ENCODE assay signal across 12 cellular contexts in genomic region chr1:160945881-160946280, GRCh38. TPM values are rescaled to one million over a fixed set of nuclear protein-coding genes. Genes with fewer than 3 reads are reported as not detected.
DNase-seq lines count a peak whose midpoint lies in the region; ATAC-seq and TF ChIP-seq lines count a peak whose summit lies in the region.
"Not testable (repeated sequence)": the region's sequence is repeated elsewhere in the genome, so short reads cannot be mapped to it uniquely, and the experiment has no call there.
"Had no signal": no experiment of that assay in that cellular context is flagged by ENCODE, and none has a peak within 500 bp of the region (broad histone marks: within the 10 kb centered on the region; RNA-seq: fewer than 3 reads in every experiment).

No MANE protein-coding gene starts in this region.

- not testable (repeated sequence) for H3K27ac Mint-ChIP-seq in MCF 10A (ENCODE audit: low read depth, unreplicated experiment)

- TF ChIP-seq POLR2A in ovary (IDR thresholded peaks at IDR 0.05) = not testable (repeated sequence)

- CTCF ChIA-PET in MCF 10A (lab: Yijun Ruan, JAX) = interaction anchor here (0.8 to 6.0 kb wide), 11 partner anchors 8 to 262 kb away, joined by 3 to 62 read pairs (median 4); partner anchors contain the start of gene ITLN2

- not testable (repeated sequence) for TF ChIP-seq EP300 in ovary (IDR thresholded peaks at IDR 0.05)

- H3K27me3 ChIP-seq in RWPE2 (ENCODE audit: insufficient read depth, poor library complexity, severe bottlenecking); ovary: not testable (repeated sequence)

- 0 out of 3 replicates have a peak, but pooled peaks have one; percentile 29 for ATAC-seq in RWPE2 (ENCODE audit: low read depth)

- H3K27me3 Mint-ChIP-seq in MCF 10A (ENCODE audit: insufficient read depth, unreplicated experiment) = not testable (repeated sequence)

- not testable (repeated sequence) for H3K9me3 Mint-ChIP-seq in MCF 10A (ENCODE audit: unreplicated experiment)

- H3K4me1 Mint-ChIP-seq in MCF 10A (ENCODE audit: insufficient read depth, unreplicated experiment) = peaks cover 25% of the 10 kb centered on the region

- intact Hi-C loops in MCF 10A (cut with micrococcal nuclease); ovary (cut with DNase I): not testable (repeated sequence)

- POLR2A ChIA-PET in MCF 10A (lab: Yijun Ruan, JAX) = interaction anchor here (0.6 to 2.6 kb wide), 10 partner anchors 8 to 188 kb away, joined by 3 to 9 read pairs (median 3); partner anchors contain the start of genes DEDD, F11R and KLHDC9

- DNase-seq in EH (ENCODE audit: low read depth) (peak; percentile 9), NCI-H226 (peak; percentile 72), MCF 10A (ENCODE audit: unreplicated experiment) (peak; percentile 67), fibroblast of villous mesenchyme (ENCODE audit: low read depth) (peak; percentile 15), ovary (peak in 3 of 5 donors; percentile 45 to 67 (median 46))
- not testable (repeated sequence) for DNase-seq in RWPE2 (ENCODE audit: low spot score)

- not testable (repeated sequence) for BruUV-seq in MCF 10A (replicated peaks; lab: Mats Ljungman, UMichigan)

- not testable (repeated sequence) for H3K27ac ChIP-seq in RWPE2 (ENCODE audit: poor library complexity, severe bottlenecking); ovary

- not testable (repeated sequence) for TF ChIP-seq CTCF in RWPE2 (IDR thresholded peaks at IDR 0.05; ENCODE audit: poor library complexity, severe bottlenecking); MCF 10A (IDR thresholded peaks at IDR 0.05; ENCODE audit: unreplicated experiment); fibroblast of villous mesenchyme (IDR thresholded peaks at IDR 0.05; ENCODE audit: insufficient read depth, low read depth, low read length); ovary (IDR thresholded peaks at IDR 0.05)

- H3K36me3 Mint-ChIP-seq in MCF 10A (ENCODE audit: insufficient read depth, unreplicated experiment) = not testable (repeated sequence)

- 28 to 46% (median 29%) methylated on average over 6 of the region's 6 CpGs for WGBS in ovary, 3 donors

- H3K9me3 ChIP-seq in RWPE2 (ENCODE audit: severe bottlenecking); ovary: not testable (repeated sequence)

- H3K4me1 ChIP-seq in RWPE2 (ENCODE audit: insufficient read depth, poor library complexity, severe bottlenecking) (peaks cover 13% of the 10 kb centered on the region), ovary (ENCODE audit: insufficient read depth) (peaks cover 11% of the 10 kb centered on the region)

- not testable (repeated sequence) for H3K36me3 ChIP-seq in RWPE2 (ENCODE audit: low read depth); ovary

- H3K4me3 Mint-ChIP-seq in MCF 10A (ENCODE audit: unreplicated experiment) = not testable (repeated sequence)

- not testable (repeated sequence) for H3K4me3 ChIP-seq in RWPE2 (ENCODE audit: severe bottlenecking); fibroblast of villous mesenchyme (ENCODE audit: low read depth, low read length); ovary

RNA-seq across cellular contexts. Expression of gene ITLN2, which starts 8.7 kb away (rescaled TPM):
- total RNA-seq in MCF 10A (2022) = 0.27 TPM in 1 of 2 replicates, not detected in the other
- total RNA-seq in fibroblast of villous mesenchyme = not detected in 2 replicates
- 1 to 10 TPM in 6 of 7 donors, under 1 TPM in 1; 0.53 to 7.2 (median 2.1) TPM for total RNA-seq in ovary
- 1 to 10 TPM; 3.4 to 7.6 TPM for polyA plus RNA-seq in ovary
- total RNA-seq: CD4-positive, CD25-positive, alpha-beta regulatory T cell; G401; GM12878; H4; HepG2; HFFc6 had no signal
- polyA plus RNA-seq: CD4-positive, CD25-positive, alpha-beta regulatory T cell; GM12878; HepG2 had no signal
